In the genomic region with DNA sequence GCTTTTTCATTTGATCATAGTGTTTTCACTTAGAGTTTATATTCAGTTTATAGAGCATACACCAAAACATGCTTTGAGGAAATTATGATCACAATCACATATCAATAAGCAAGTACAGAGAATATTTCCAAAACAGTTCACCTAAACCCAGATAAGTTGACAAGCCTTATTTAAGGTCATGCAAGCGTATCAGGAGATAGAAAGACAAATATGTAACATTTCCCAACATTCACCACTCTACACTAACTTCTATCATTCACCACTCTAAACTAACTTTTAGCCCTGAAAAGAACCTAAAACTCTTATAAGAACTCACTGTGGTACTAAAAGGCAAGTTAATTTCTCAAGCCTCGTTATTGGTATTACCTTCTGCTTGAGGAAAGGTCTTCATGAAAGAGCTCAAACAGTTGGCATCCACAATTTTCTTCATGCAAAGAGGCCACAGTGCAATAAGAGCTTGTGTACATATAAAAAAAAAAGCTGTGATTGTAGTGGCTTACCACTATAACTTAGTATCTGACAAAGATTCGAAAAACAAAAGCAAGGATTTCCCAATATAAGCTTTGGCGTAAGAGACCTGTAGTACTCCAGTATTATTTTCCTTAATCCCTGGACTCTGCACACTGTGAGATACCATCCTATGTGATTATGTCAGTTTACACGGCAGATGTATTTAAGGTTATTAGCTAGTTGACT, we compare ENCODE assay signal across 26 cellular contexts.
"Had no signal": no experiment of that assay in that cellular context is flagged by ENCODE, and none has a peak within 500 bp of the region (broad histone marks: within the 10 kb centered on the region; RNA-seq: fewer than 3 reads in every experiment).

No MANE protein-coding gene starts in this region.

- ATAC-seq: esophagus mucosa; foreskin keratinocyte; heart left ventricle; lower lobe of right lung; naive thymus-derived CD8-positive, alpha-beta T cell; right cardiac atrium had no signal

- H3K27me3 Mint-ChIP-seq: activated CD4-positive, alpha-beta memory T cell treated with anti-CD3 and anti-CD28 coated beads for 36 hours; activated CD4-positive, alpha-beta T cell treated with anti-CD3 and anti-CD28 coated beads, Interleukin-2, amount 10 ng/mL, durations not matched to agents 24 days and 14 days; activated naive CD4-positive, alpha-beta T cell treated with anti-CD3 and anti-CD28 coated beads, Interleukin-2, amount 10 ng/mL, durations not matched to agents 7 days and 5 days; activated naive CD8-positive, alpha-beta T cell treated with anti-CD3 and anti-CD28 coated beads, Interleukin-2, amount 10 ng/mL, durations not matched to agents 7 days and 5 days; brain; naive thymus-derived CD8-positive, alpha-beta T cell had no signal

- H3K27me3 ChIP-seq: ascending aorta, heart left ventricle, spleen, transverse colon, uterus had no signal

- H3K9me3 Mint-ChIP-seq: activated CD4-positive, alpha-beta T cell treated with anti-CD3 and anti-CD28 coated beads, Interleukin-2, amount 10 ng/mL, durations not matched to agents 24 days and 14 days; activated naive CD8-positive, alpha-beta T cell treated with anti-CD3 and anti-CD28 coated beads, Interleukin-2, amount 10 ng/mL, durations not matched to agents 7 days and 5 days had no signal

- H3K36me3 Mint-ChIP-seq: activated CD4-positive, alpha-beta memory T cell treated with anti-CD3 and anti-CD28 coated beads for 36 hours; activated naive CD4-positive, alpha-beta T cell treated with anti-CD3 and anti-CD28 coated beads, Interleukin-2, amount 10 ng/mL, durations not matched to agents 7 days and 5 days; activated naive CD8-positive, alpha-beta T cell treated with anti-CD3 and anti-CD28 coated beads, Interleukin-2, amount 10 ng/mL, durations not matched to agents 7 days and 5 days; brain; naive thymus-derived CD8-positive, alpha-beta T cell had no signal

- H3K36me3 ChIP-seq: ascending aorta, heart left ventricle, lower lobe of right lung, spleen, transverse colon, uterus had no signal

- H3K27ac ChIP-seq: ascending aorta, foreskin keratinocyte, heart left ventricle, lower lobe of right lung, spleen, transverse colon, uterus had no signal

- H3K4me1 ChIP-seq: ascending aorta, foreskin keratinocyte, heart left ventricle, lower lobe of right lung, spleen, transverse colon, uterus had no signal

- H3K4me3 Mint-ChIP-seq: activated CD4-positive, alpha-beta memory T cell treated with anti-CD3 and anti-CD28 coated beads for 36 hours; activated CD4-positive, alpha-beta T cell treated with anti-CD3 and anti-CD28 coated beads, Interleukin-2, amount 10 ng/mL, durations not matched to agents 24 days and 14 days; activated naive CD4-positive, alpha-beta T cell treated with anti-CD3 and anti-CD28 coated beads, Interleukin-2, amount 10 ng/mL, durations not matched to agents 7 days and 5 days; activated naive CD8-positive, alpha-beta T cell treated with anti-CD3 and anti-CD28 coated beads, Interleukin-2, amount 10 ng/mL, durations not matched to agents 7 days and 5 days; brain; naive thymus-derived CD8-positive, alpha-beta T cell had no signal

- DNase-seq: activated CD4-positive, alpha-beta memory T cell treated with anti-CD3 and anti-CD28 coated beads for 36 hours; activated CD4-positive, alpha-beta T cell treated with anti-CD3 and anti-CD28 coated beads, Interleukin-2, amount 10 ng/mL, durations not matched to agents 24 days and 14 days; activated CD4-positive, CD25-positive, alpha-beta regulatory T cell treated with anti-CD3 and anti-CD28 coated beads, Interleukin-2, amount 50 U/mL, for 72 hours; activated CD8-positive, alpha-beta memory T cell treated with anti-CD3 and anti-CD28 coated beads, Interleukin-2, amount 50 U/mL, for 4 hours; activated gamma-delta T cell; activated naive CD4-positive, alpha-beta T cell treated with anti-CD3 and anti-CD28 coated beads, Interleukin-2, amount 10 ng/mL, durations not matched to agents 7 days and 5 days; activated naive CD8-positive, alpha-beta T cell treated with anti-CD3 and anti-CD28 coated beads, Interleukin-2, amount 10 ng/mL, durations not matched to agents 7 days and 5 days; activated T-cell treated with anti-CD3 and anti-CD28 coated beads, Interleukin-2, amount 50 U/mL, for 1 hour; cortex of kidney; foreskin keratinocyte; heart left ventricle; lower lobe of right lung; mesenchymal stem cell; naive thymus-derived CD8-positive, alpha-beta T cell; posterior cingulate gyrus; right cardiac atrium; spleen; stimulated activated CD4-positive, alpha-beta T cell treated with anti-CD3 and anti-CD28 coated beads, Interleukin-2, amount 100 ng/mL, for 48 hours; stimulated activated naive CD4-positive, alpha-beta T cell treated with Interleukin-2 at 50 U/mL for 16 hours; T1000; transverse colon; uterus had no signal

- H3K4me1 Mint-ChIP-seq: activated CD4-positive, alpha-beta T cell treated with anti-CD3 and anti-CD28 coated beads, Interleukin-2, amount 10 ng/mL, durations not matched to agents 24 days and 14 days; activated naive CD4-positive, alpha-beta T cell treated with anti-CD3 and anti-CD28 coated beads, Interleukin-2, amount 10 ng/mL, durations not matched to agents 7 days and 5 days; activated naive CD8-positive, alpha-beta T cell treated with anti-CD3 and anti-CD28 coated beads, Interleukin-2, amount 10 ng/mL, durations not matched to agents 7 days and 5 days; brain; naive thymus-derived CD8-positive, alpha-beta T cell had no signal

- FAIRE-seq: endothelial cell of umbilical vein had no signal

- H3K4me3 ChIP-seq: ascending aorta, heart left ventricle, lower lobe of right lung, spleen, transverse colon, uterus had no signal

- H3K27ac Mint-ChIP-seq: activated CD4-positive, alpha-beta memory T cell treated with anti-CD3 and anti-CD28 coated beads for 36 hours; activated CD4-positive, alpha-beta T cell treated with anti-CD3 and anti-CD28 coated beads, Interleukin-2, amount 10 ng/mL, durations not matched to agents 24 days and 14 days; activated naive CD4-positive, alpha-beta T cell treated with anti-CD3 and anti-CD28 coated beads, Interleukin-2, amount 10 ng/mL, durations not matched to agents 7 days and 5 days; activated naive CD8-positive, alpha-beta T cell treated with anti-CD3 and anti-CD28 coated beads, Interleukin-2, amount 10 ng/mL, durations not matched to agents 7 days and 5 days; brain; naive thymus-derived CD8-positive, alpha-beta T cell had no signal
